Comparison of ENCODE assay signal across 8 cellular contexts in genomic region chr17:41688641-41689496, GRCh38.
DNase-seq lines count a peak whose midpoint lies in the region; ATAC-seq and FAIRE-seq lines count a peak whose summit lies in the region.

EIF1 (plus strand) TSS chr17:41688885; CDS start chr17:41689039, 154 bp downstream.

- peak within 1 kb of the TSS; percentile 100 for H3K27ac Mint-ChIP-seq in effector memory CD8-positive, alpha-beta T cell
- H3K27ac Mint-ChIP-seq in memory B cell: peak within 1 kb of the TSS; percentile 100

- H3K4me3 Mint-ChIP-seq in effector memory CD8-positive, alpha-beta T cell: peak within 1 kb of the TSS; percentile 98
- peak within 1 kb of the TSS; percentile 93 for H3K4me3 Mint-ChIP-seq in memory B cell

- peak; percentile 68 for ATAC-seq in GM21367 (IDR thresholded peaks at IDR 0.05; ENCODE audit: unreplicated experiment)
- ATAC-seq in effector memory CD8-positive, alpha-beta T cell (replicated peaks): peak; percentile 72
- peak; percentile 67 for ATAC-seq in memory B cell (ENCODE audit: low read depth)

- H3K27me3 Mint-ChIP-seq in effector memory CD8-positive, alpha-beta T cell: no peaks in the 10 kb centered on the region
- no peaks in the 10 kb centered on the region for H3K27me3 Mint-ChIP-seq in memory B cell

- peaks cover 56% of the 10 kb centered on the region for H3K36me3 Mint-ChIP-seq in effector memory CD8-positive, alpha-beta T cell (ENCODE audit: insufficient read depth)
- peaks cover 21% of the 10 kb centered on the region for H3K36me3 Mint-ChIP-seq in memory B cell

- peak; percentile 98 for DNase-seq in COLO829 (ENCODE audit: low spot score)
- DNase-seq in HTR-8/SVneo (ENCODE audit: insufficient read length, low spot score): peak; percentile 99
- peak; percentile 98 for DNase-seq in NOMO-1 treated with dmso at 0.1 percent for 144 hours (lab: John Stamatoyannopoulos, UW; ENCODE audit: unreplicated experiment)
- peak; percentile 99 to 100 (median 100) for DNase-seq in activated CD8-positive, alpha-beta memory T cell treated with anti-CD3 and anti-CD28 coated beads for 48 hours (ENCODE audit: low read depth in 2 of 3, low spot score in 2 of 3)
- DNase-seq in effector memory CD8-positive, alpha-beta T cell: peak; percentile 100
- peak; percentile 100 for DNase-seq in memory B cell (ENCODE audit: low spot score in 2 of 2)
- peak; percentile 99 for DNase-seq in stimulated activated CD8-positive, alpha-beta memory T cell treated with anti-CD3 and anti-CD28 coated beads, Interleukin-12 subunit alpha, Interleukin-12 subunit beta, amount 100 ng/mL, for 24 hours (ENCODE audit: extremely low read depth)

- peak; percentile 99 for FAIRE-seq in HTR-8/SVneo (lab: Jason Lieb, UNC)

- H3K4me1 Mint-ChIP-seq in effector memory CD8-positive, alpha-beta T cell (ENCODE audit: low read depth in 2 of 2): peaks cover 17 to 25% of the 10 kb centered on the region in 2 donors
- H3K4me1 Mint-ChIP-seq in memory B cell: peaks cover 17% of the 10 kb centered on the region

- H3K9me3 Mint-ChIP-seq in effector memory CD8-positive, alpha-beta T cell: no peaks in the 10 kb centered on the region
- no peaks in the 10 kb centered on the region for H3K9me3 Mint-ChIP-seq in memory B cell

Comparison
In these comparisons a context has a peak if more than half of its experiments do, and no peak if none do; other contexts are left out.
1. Peak in every context shown above with its lines: DNase-seq and ATAC-seq.